In the genomic region with DNA sequence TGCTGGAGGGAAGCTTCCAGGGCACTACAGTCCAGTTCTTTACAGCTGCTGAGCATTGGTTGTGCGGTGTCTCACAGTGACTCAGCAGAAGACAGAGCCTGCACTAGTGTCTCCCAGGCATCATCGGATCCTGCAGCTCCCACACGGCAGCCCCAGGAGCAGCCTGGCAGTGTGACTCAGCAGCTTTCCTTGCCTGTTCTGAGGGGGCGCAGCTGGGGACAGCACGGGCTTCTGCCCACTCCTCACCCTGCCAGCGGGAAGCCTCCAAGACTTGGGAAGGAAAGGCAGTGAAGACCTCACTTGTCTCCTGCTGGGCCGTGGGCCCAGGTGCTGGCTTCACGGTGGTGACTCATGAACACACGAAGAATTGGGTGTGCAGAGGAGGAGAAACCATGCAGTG, we compare ENCODE assay signal across 8 cellular contexts.
A peak's percentile ranks its signal among the peaks of the same experiment; 100 is the strongest.
DNase-seq lines count a peak whose midpoint lies in the region; ATAC-seq and TF ChIP-seq lines count a peak whose summit lies in the region.

No MANE protein-coding gene starts in this region.

- no TSS peak for BruUV-seq in mammary epithelial cell (replicated peaks; lab: Mats Ljungman, UMichigan)

- no peak overlapping the region for H3K27ac ChIP-seq in mammary epithelial cell (ENCODE audit: insufficient read depth, low read depth, low read length)
- H3K27ac ChIP-seq in layer of hippocampus (ENCODE audit: low read depth, low read length) = peak overlapping the region; percentile 25
- H3K27ac ChIP-seq in trophoblast cell (ENCODE audit: low read depth, low read length) = no peak overlapping the region

- H3K4me3 ChIP-seq in mammary epithelial cell (replicated peaks in 1 of 3; ENCODE audit: insufficient read depth in 1 of 3, low read depth in 2 of 3, low read length in 3 of 3) (no peak overlapping the region), trophoblast cell (ENCODE audit: low read depth, low read length) (no peak overlapping the region)

- no peak overlapping the region for H3K18ac ChIP-seq in trophoblast cell (ENCODE audit: low read length)

- no peak overlapping the region for H2BK12ac ChIP-seq in trophoblast cell (ENCODE audit: low read length)

- dilution Hi-C loops in mammary epithelial cell (cut with HindIII; ENCODE audit: low sequenced_read_pairs) = loop anchor here (5.0 to 10.0 kb wide), 2 partner anchors 57 to 110 kb away; no protein-coding TSS in a partner anchor

- 0% methylated on average over 1 of the region's 9 CpGs for WGBS in mammary epithelial cell (ENCODE audit: low coverage, missing lambda C conversion rate)
- WGBS in trophoblast cell (ENCODE audit: extremely low coverage, insufficient coverage, insufficient read length) = no CpG with 5 or more reads among the region's 9 CpGs

- H3K36me3 ChIP-seq in mammary epithelial cell (ENCODE audit: insufficient read depth, low read length) = no peaks in the 10 kb centered on the region
- H3K36me3 ChIP-seq in trophoblast cell (ENCODE audit: control insufficient read depth in 1 of 2, insufficient read depth in 2 of 2, low read length in 2 of 2) = no peaks in the 10 kb centered on the region

- H3K23ac ChIP-seq in trophoblast cell (ENCODE audit: low read length) = no peak overlapping the region

- H2BK120ac ChIP-seq in trophoblast cell (ENCODE audit: insufficient read depth, low read length, poor library complexity) = no peak overlapping the region

- H3K4me2 ChIP-seq in mammary epithelial cell (ENCODE audit: insufficient read depth, low read depth, low read length) = peak overlapping the region; percentile 50
- no peak overlapping the region for H3K4me2 ChIP-seq in trophoblast cell (ENCODE audit: low read length)

- in situ Hi-C loops in mammary epithelial cell (cut with MboI; ENCODE audit: low sequenced_read_pairs in 2 of 2) = no loop called here
- in situ Hi-C loops in GM13976 (cut with MboI; ENCODE audit: low sequenced_read_pairs, unreplicated experiment) = no loop called here

- CTCF ChIA-PET in mammary epithelial cell (lab: Charles Lee; ENCODE audit: low non-redundant PET) = interaction anchor here (0.6 kb wide), 1 partner anchor 502 kb away, joined by 3 read pairs; no protein-coding TSS in a partner anchor

- no peaks in the 10 kb centered on the region for H3K27me3 ChIP-seq in mammary epithelial cell (ENCODE audit: insufficient read depth, low read length)
- no peaks in the 10 kb centered on the region for H3K27me3 ChIP-seq in layer of hippocampus (ENCODE audit: control insufficient read depth, insufficient read depth, low read length)
- no peaks in the 10 kb centered on the region for H3K27me3 ChIP-seq in trophoblast cell (ENCODE audit: insufficient read depth, low read length)

- no peak for ATAC-seq in GM21423 (IDR thresholded peaks at IDR 0.05; ENCODE audit: unreplicated experiment)

- H2AFZ ChIP-seq in mammary epithelial cell (ENCODE audit: low read depth, low read length) (peak overlapping the region; percentile 46), trophoblast cell (ENCODE audit: insufficient read depth, low read length, poor library complexity) (no peak overlapping the region)

- no peak overlapping the region for H4K91ac ChIP-seq in trophoblast cell (ENCODE audit: low read depth, low read length)

- no peaks in the 10 kb centered on the region for H3K79me1 ChIP-seq in trophoblast cell (ENCODE audit: low read length)

- H3K4ac ChIP-seq in trophoblast cell (ENCODE audit: low read depth, low read length) = no peak overlapping the region

- H3K4me1 ChIP-seq in mammary epithelial cell (ENCODE audit: insufficient read depth, low read length) (peaks cover 18% of the 10 kb centered on the region), trophoblast cell (ENCODE audit: control insufficient read depth in 1 of 2, insufficient read depth in 2 of 2, low read length in 2 of 2) (peaks cover 0 to 5% of the 10 kb centered on the region in 2 experiments)

- peak; percentile 86 for DNase-seq in Ammon's horn (ENCODE audit: low spot score)
- DNase-seq in HuH-7.5 (ENCODE audit: low spot score) = peak; percentile 40
- peak; percentile 81 for DNase-seq in mammary epithelial cell
- DNase-seq in GM13976 (ENCODE audit: low spot score) = no peak
- DNase-seq in activated naive CD4-positive, alpha-beta T cell treated with anti-CD3 and anti-CD28 coated beads, Interleukin-2, amount 50 U/mL, for 16 hours = no peak
- DNase-seq in trophoblast cell = no peak

- H3K9ac ChIP-seq in mammary epithelial cell (ENCODE audit: insufficient read depth, low read length) (no peak overlapping the region), trophoblast cell (ENCODE audit: low read length) (no peak overlapping the region)

- TF ChIP-seq CTCF in mammary epithelial cell (conservative IDR thresholded peaks at IDR 0.05 in 1 of 2, IDR thresholded peaks at IDR 0.05 in 1 of 2; ENCODE audit: extremely low read depth in 1 of 2, insufficient read depth in 1 of 2, low read depth in 1 of 2, low read length in 2 of 2) (no peak), GM13976 (IDR thresholded peaks at IDR 0.05; ENCODE audit: borderline replicate concordance, control extremely low read depth, extremely low read depth, insufficient read depth, missing control alignments) (no peak)

- H3K79me2 ChIP-seq in mammary epithelial cell (ENCODE audit: insufficient read depth, low read length) (no peaks in the 10 kb centered on the region), trophoblast cell (ENCODE audit: control insufficient read depth, insufficient read depth, low read length, poor library complexity) (no peaks in the 10 kb centered on the region)

- intact Hi-C loops in mammary epithelial cell (cut with micrococcal nuclease) = no loop called here

- H3K14ac ChIP-seq in trophoblast cell (ENCODE audit: low read length) = no peak overlapping the region

- no peak overlapping the region for H4K8ac ChIP-seq in trophoblast cell (ENCODE audit: low read depth, low read length)

- no peak overlapping the region for H4K12ac ChIP-seq in trophoblast cell (ENCODE audit: low read depth, low read length)

- no peak overlapping the region for H2BK5ac ChIP-seq in trophoblast cell (ENCODE audit: low read depth, low read length, poor library complexity)

- H3K9me3 ChIP-seq in mammary epithelial cell (replicated peaks; ENCODE audit: insufficient read depth, low read length) (no peaks in the 10 kb centered on the region), trophoblast cell (ENCODE audit: insufficient read depth, low read depth, low read length) (peaks cover 1% of the 10 kb centered on the region)

- no peak overlapping the region for H2AK5ac ChIP-seq in trophoblast cell (ENCODE audit: low read length)

- no peaks in the 10 kb centered on the region for H4K20me1 ChIP-seq in mammary epithelial cell (ENCODE audit: insufficient read depth, low read length)

Comparison
In these comparisons a context has a peak if more than half of its experiments do, and no peak if none do; other contexts are left out.
1. DNase-seq: peak in Ammon's horn (single experiment), HuH-7.5 (single experiment) and mammary epithelial cell (single experiment); none in GM13976 (single experiment), activated naive CD4-positive, alpha-beta T cell treated with anti-CD3 and anti-CD28 coated beads, Interleukin-2, amount 50 U/mL, for 16 hours (single experiment) and trophoblast cell (0 of 2).